1 cellular context compared by ENCODE assay signal in the genomic region with DNA sequence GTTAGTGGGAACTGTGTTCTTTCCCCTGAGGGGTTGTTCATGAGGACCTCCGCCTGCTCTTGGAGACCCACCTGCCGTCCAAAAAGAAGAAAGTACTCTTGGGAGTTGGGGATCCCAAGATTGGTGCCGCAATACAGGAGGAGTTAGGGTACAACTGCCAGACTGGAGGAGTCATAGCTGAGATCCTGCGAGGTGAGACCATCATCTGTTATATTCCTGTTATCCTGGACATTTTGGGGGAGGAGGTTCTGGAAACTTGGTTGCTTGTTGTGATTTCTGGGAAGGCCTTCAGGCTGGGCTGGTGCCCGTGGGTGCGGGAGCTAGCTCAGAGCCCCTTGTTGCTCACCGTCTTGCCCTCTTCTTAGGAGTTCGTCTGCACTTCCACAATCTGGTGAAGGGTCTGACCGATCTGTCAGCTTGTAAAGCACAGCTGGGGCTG.
TF ChIP-seq lines count a peak whose summit lies in the region.

No MANE protein-coding gene starts in this region.

TF ChIP-seq in neural cell, 6 proteins besides CTCF, POLR2A, EP300 and RAD21 (continued from another document):
- TF ChIP-seq, protein P1, sequence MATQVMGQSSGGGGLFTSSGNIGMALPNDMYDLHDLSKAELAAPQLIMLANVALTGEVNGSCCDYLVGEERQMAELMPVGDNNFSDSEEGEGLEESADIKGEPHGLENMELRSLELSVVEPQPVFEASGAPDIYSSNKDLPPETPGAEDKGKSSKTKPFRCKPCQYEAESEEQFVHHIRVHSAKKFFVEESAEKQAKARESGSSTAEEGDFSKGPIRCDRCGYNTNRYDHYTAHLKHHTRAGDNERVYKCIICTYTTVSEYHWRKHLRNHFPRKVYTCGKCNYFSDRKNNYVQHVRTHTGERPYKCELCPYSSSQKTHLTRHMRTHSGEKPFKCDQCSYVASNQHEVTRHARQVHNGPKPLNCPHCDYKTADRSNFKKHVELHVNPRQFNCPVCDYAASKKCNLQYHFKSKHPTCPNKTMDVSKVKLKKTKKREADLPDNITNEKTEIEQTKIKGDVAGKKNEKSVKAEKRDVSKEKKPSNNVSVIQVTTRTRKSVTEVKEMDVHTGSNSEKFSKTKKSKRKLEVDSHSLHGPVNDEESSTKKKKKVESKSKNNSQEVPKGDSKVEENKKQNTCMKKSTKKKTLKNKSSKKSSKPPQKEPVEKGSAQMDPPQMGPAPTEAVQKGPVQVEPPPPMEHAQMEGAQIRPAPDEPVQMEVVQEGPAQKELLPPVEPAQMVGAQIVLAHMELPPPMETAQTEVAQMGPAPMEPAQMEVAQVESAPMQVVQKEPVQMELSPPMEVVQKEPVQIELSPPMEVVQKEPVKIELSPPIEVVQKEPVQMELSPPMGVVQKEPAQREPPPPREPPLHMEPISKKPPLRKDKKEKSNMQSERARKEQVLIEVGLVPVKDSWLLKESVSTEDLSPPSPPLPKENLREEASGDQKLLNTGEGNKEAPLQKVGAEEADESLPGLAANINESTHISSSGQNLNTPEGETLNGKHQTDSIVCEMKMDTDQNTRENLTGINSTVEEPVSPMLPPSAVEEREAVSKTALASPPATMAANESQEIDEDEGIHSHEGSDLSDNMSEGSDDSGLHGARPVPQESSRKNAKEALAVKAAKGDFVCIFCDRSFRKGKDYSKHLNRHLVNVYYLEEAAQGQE (IDR thresholded peaks at IDR 0.05; ENCODE audit: borderline replicate concordance): no peak
